Comparison of ENCODE assay signal across 8 cellular contexts in the genomic region with DNA sequence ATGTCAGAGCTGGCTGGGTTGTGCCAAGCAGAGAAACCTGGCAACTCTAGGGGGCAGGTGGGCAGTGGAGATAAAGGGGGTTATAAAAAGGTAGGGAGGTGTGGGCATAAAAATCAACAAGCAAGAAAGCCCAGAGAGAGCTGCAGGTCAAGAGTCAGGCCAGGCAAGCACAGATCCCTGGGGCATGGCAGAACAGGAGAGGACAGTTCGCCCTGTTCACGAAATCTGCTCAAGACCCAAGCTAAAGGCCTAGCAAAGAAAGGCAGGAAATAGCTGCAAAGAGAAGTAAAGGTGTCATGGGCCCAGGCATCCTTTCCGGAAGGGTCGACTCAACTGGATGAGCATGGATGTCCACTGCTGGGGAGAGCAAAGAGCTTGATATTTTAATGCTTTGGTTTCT. TPM values are rescaled to one million over a fixed set of nuclear protein-coding genes. Genes with fewer than 3 reads are reported as not detected.
DNase-seq lines count a peak whose midpoint lies in the region; ATAC-seq, FAIRE-seq and TF ChIP-seq lines count a peak whose summit lies in the region.

No MANE protein-coding gene starts in this region.

- no peak for TF ChIP-seq POLR2A in GM12891 (IDR thresholded peaks at IDR 0.05; ENCODE audit: low read depth, low read length)

- peak overlapping the region; percentile 91 for H3K27ac Mint-ChIP-seq in activated CD4-positive, alpha-beta memory T cell treated with anti-CD3 and anti-CD28 coated beads for 36 hours

- H3K27ac ChIP-seq in skeletal muscle tissue (ENCODE audit: low read depth, low read length): peak overlapping the region; percentile 83

- peak overlapping the region; percentile 82 to 87 (median 84) for H3K9ac ChIP-seq in skeletal muscle tissue (ENCODE audit: low read depth in 1 of 3, low read length in 3 of 3)

- intact Hi-C loops in activated CD4-positive, alpha-beta memory T cell treated with anti-CD3 and anti-CD28 coated beads for 36 hours (cut with micrococcal nuclease): loop anchor here (1.0 to 10.0 kb wide), 2 partner anchors 99 to 1551 kb away; a partner anchor contains a TSS

- peak overlapping the region; percentile 64 to 86 for H3K4me3 ChIP-seq in foreskin fibroblast (ENCODE audit: low read depth in 1 of 2, low read length in 2 of 2)
- peak overlapping the region; percentile 83 to 98 (median 85) for H3K4me3 ChIP-seq in skeletal muscle tissue (ENCODE audit: low read length in 3 of 3)

- peak; percentile 5 for FAIRE-seq in GM12891 (lab: Jason Lieb, UNC)

- no peaks in the 10 kb centered on the region for H3K36me3 ChIP-seq in skeletal muscle tissue (ENCODE audit: control insufficient read depth in 3 of 3, insufficient read depth in 3 of 3, low read length in 3 of 3)

- H3K27me3 ChIP-seq in skeletal muscle tissue (ENCODE audit: control insufficient read depth in 3 of 3, insufficient read depth in 3 of 3, low read length in 3 of 3): no peaks in the 10 kb centered on the region

- no peaks in the 10 kb centered on the region for H3K9me3 ChIP-seq in skeletal muscle tissue (ENCODE audit: control insufficient read depth in 3 of 3, low read length in 3 of 3)

- no peaks in the 10 kb centered on the region for H3K9me3 Mint-ChIP-seq in activated CD4-positive, alpha-beta memory T cell treated with anti-CD3 and anti-CD28 coated beads for 36 hours

- no peaks in the 10 kb centered on the region for H3K27me3 Mint-ChIP-seq in activated CD4-positive, alpha-beta memory T cell treated with anti-CD3 and anti-CD28 coated beads for 36 hours

- CTCF ChIA-PET in activated CD4-positive, alpha-beta memory T cell treated with anti-CD3 and anti-CD28 coated beads for 36 hours (lab: Charles Lee): interaction anchor here (0.7 to 6.9 kb wide), 7 partner anchors 15 to 134 kb away, joined by 3 to 91 read pairs (median 6); no protein-coding TSS in a partner anchor

- H3K4me1 ChIP-seq in skeletal muscle tissue (ENCODE audit: control insufficient read depth in 3 of 3, insufficient read depth in 3 of 3, low read length in 3 of 3): peaks cover 44 to 58% (median 47%) of the 10 kb centered on the region in 3 donors

- no peak for ATAC-seq in HG03280 (IDR thresholded peaks at IDR 0.05; ENCODE audit: unreplicated experiment)

- no peak for TF ChIP-seq CTCF in foreskin fibroblast (IDR thresholded peaks at IDR 0.05; ENCODE audit: low read depth, low read length)

- POLR2A ChIA-PET in activated CD4-positive, alpha-beta memory T cell treated with anti-CD3 and anti-CD28 coated beads for 36 hours (lab: Charles Lee): interaction anchor here (0.7 to 5.8 kb wide), 5 partner anchors 25 to 1366 kb away, joined by 3 to 56 read pairs (median 5); a partner anchor contains a TSS

- DNase-seq in GM12891 (ENCODE audit: insufficient read length, low spot score): no peak
- DNase-seq in activated CD4-positive, alpha-beta memory T cell treated with anti-CD3 and anti-CD28 coated beads for 36 hours: peak; percentile 20
- no peak for DNase-seq in foreskin fibroblast
- DNase-seq in DMS79 treated with DMSO at 0.1 percent for 48 hours (lab: John Stamatoyannopoulos, UW): no peak
- no peak for DNase-seq in DMS53 treated with DMSO at 0.1 percent for 48 hours (lab: John Stamatoyannopoulos, UW; ENCODE audit: unreplicated experiment)
- no peak for DNase-seq in LoVo (ENCODE audit: low spot score)

- no peaks in the 10 kb centered on the region for H3K36me3 Mint-ChIP-seq in activated CD4-positive, alpha-beta memory T cell treated with anti-CD3 and anti-CD28 coated beads for 36 hours

- H3K4me3 Mint-ChIP-seq in activated CD4-positive, alpha-beta memory T cell treated with anti-CD3 and anti-CD28 coated beads for 36 hours: peak overlapping the region; percentile 81

- H3K4me1 Mint-ChIP-seq in activated CD4-positive, alpha-beta memory T cell treated with anti-CD3 and anti-CD28 coated beads for 36 hours (ENCODE audit: low read depth): peaks cover 49% of the 10 kb centered on the region

TF ChIP-seq in GM12891, 5 proteins besides CTCF, POLR2A, EP300 and RAD21:
- TF ChIP-seq POU2F2 (IDR thresholded peaks at IDR 0.05; ENCODE audit: low read depth, low read length): no peak
- TF ChIP-seq PAX5 (IDR thresholded peaks at IDR 0.05; ENCODE audit: insufficient read depth, low read length, severe bottlenecking): no peak
- TF ChIP-seq SPI1 (IDR thresholded peaks at IDR 0.05; ENCODE audit: low read depth, low read length): no peak
- TF ChIP-seq TAF1 (IDR thresholded peaks at IDR 0.05; ENCODE audit: low read depth, low read length): no peak
- no peak for TF ChIP-seq POLR2AphosphoS5 (IDR thresholded peaks at IDR 0.05; ENCODE audit: low read depth, low read length)

RNA-seq across cellular contexts. Expression of a gene that starts 3.4 kb away (rescaled TPM):
- polyA plus RNA-seq in GM12891 (2012; ENCODE audit: low read depth, missing spikeins): 1.7 TPM
- 10 to 100 TPM; 23.4 to 24.6 TPM for total RNA-seq in activated CD4-positive, alpha-beta memory T cell treated with anti-CD3 and anti-CD28 coated beads for 36 hours
- 30.3 TPM for total RNA-seq in skeletal muscle tissue
